1 cellular context compared by ENCODE assay signal in genomic region chr12:4112290-4112689, GRCh38.
TF ChIP-seq lines count a peak whose summit lies in the region.

No MANE protein-coding gene starts in this region.

TF ChIP-seq in GM12878, 131 proteins besides CTCF, POLR2A, EP300 and RAD21 (continued from another document):
- TF ChIP-seq MLLT1 (IDR thresholded peaks at IDR 0.05) (no peak), TCF3 (IDR thresholded peaks at IDR 0.05; ENCODE audit: borderline replicate concordance, insufficient read depth, low read depth, low read length) (peak; percentile 65; the same call in 1 of the 2 replicates), ZBED1 (IDR thresholded peaks at IDR 0.05; ENCODE audit: borderline replicate concordance) (peak; percentile 55; the same call in 1 of the 2 replicates), EED (IDR thresholded peaks at IDR 0.05; ENCODE audit: low read depth) (peak; percentile 98), SREBF1 (IDR thresholded peaks at IDR 0.05; ENCODE audit: low read length) (no peak), MTA3 (IDR thresholded peaks at IDR 0.05; ENCODE audit: borderline replicate concordance, low read length) (peak; percentile 77; the same call in 1 of the 2 replicates), ETV6 (conservative IDR thresholded peaks at IDR 0.05 in 1 of 2, IDR thresholded peaks at IDR 0.05 in 1 of 2; ENCODE audit: borderline replicate concordance in 1 of 2, low read depth in 1 of 2) (peak in 1 of 2 experiments; percentile 89; a peak in 2 of 4 replicates), SMC3 (IDR thresholded peaks at IDR 0.05; ENCODE audit: borderline replicate concordance, low read length) (no peak; the same call in 1 of the 2 replicates), PAX5 (IDR thresholded peaks at IDR 0.05; ENCODE audit: borderline replicate concordance, low read depth, low read length) (0 out of 2 replicates have a peak, but pooled peaks have one; percentile 29), RUNX3 (IDR thresholded peaks at IDR 0.05; ENCODE audit: low read length) (peak; percentile 98), CBFB (IDR thresholded peaks at IDR 0.05; ENCODE audit: low read depth) (peak; percentile 59; the same call in 1 of the 2 replicates), CREM (IDR thresholded peaks at IDR 0.05; ENCODE audit: low read depth) (peak; percentile 77), JUND (IDR thresholded peaks at IDR 0.05; ENCODE audit: low read depth, low read length) (no peak), ATF2 (IDR thresholded peaks at IDR 0.05; ENCODE audit: low read length) (peak; percentile 91), RELA (IDR thresholded peaks at IDR 0.05; ENCODE audit: borderline replicate concordance, partially characterized antibody) (no peak), MAX (IDR thresholded peaks at IDR 0.05; ENCODE audit: low read depth, low read length) (no peak), SMAD5 (IDR thresholded peaks at IDR 0.05; ENCODE audit: low read depth) (no peak), USF1 (IDR thresholded peaks at IDR 0.05; ENCODE audit: borderline replicate concordance, extremely low read length, insufficient read depth, low read depth, low read length) (no peak), PKNOX1 (IDR thresholded peaks at IDR 0.05) (no peak), CBX5 (IDR thresholded peaks at IDR 0.05; ENCODE audit: low read depth) (0 out of 2 replicates have a peak, but pooled peaks have one; percentile 20), MTA2 (IDR thresholded peaks at IDR 0.05; ENCODE audit: low read depth) (peak; percentile 19; the same call in 1 of the 2 replicates), JUNB (IDR thresholded peaks at IDR 0.05) (peak; percentile 96), IKZF2 (IDR thresholded peaks at IDR 0.05) (peak; percentile 79 to 82; a peak in 3 of 4 replicates), BHLHE40 (IDR thresholded peaks at IDR 0.05; ENCODE audit: borderline replicate concordance in 1 of 2, low read depth in 2 of 2, low read length in 1 of 2) (peak in 1 of 2 experiments; percentile 31; a peak in 2 of 4 replicates), BCL3 (IDR thresholded peaks at IDR 0.05; ENCODE audit: borderline replicate concordance, insufficient read depth, low read depth, low read length, poor library complexity, severe bottlenecking) (no peak), CHD4 (IDR thresholded peaks at IDR 0.05) (no peak)
